ENCODE assay signal across 9 cellular contexts in the genomic region with DNA sequence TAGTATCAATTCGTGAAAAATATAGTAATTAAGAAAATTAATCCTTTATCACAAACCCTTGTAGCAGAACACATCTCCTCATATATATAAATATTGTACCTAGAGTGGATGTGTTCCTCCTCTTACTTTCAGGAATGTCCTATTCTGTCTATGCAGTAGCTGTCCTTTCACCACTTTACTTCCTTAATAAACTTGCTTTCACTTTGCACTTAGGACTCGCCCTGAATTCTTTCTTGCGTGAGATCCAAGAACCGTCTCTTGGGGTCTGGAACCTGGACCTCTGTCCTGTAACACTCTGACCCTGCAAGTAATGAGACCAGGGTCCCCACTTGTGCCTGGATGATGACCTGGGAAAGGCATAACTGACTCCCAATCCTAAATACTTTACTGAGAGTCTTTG.
A peak's percentile ranks its signal among the peaks of the same experiment; 100 is the strongest.
DNase-seq lines count a peak whose midpoint lies in the region; ATAC-seq, FAIRE-seq and TF ChIP-seq lines count a peak whose summit lies in the region.
"Had no signal": no experiment of that assay in that cellular context is flagged by ENCODE, and none has a peak within 500 bp of the region (broad histone marks: within the 10 kb centered on the region; RNA-seq: fewer than 3 reads in every experiment).

No MANE protein-coding gene starts in this region.

- H3K27ac Mint-ChIP-seq in HFFc6 (peak overlapping the region; percentile 17; the same call in 1 of the 2 replicates), astrocyte (ENCODE audit: unreplicated experiment) (no peak overlapping the region)
- H3K27ac Mint-ChIP-seq in activated CD8-positive, alpha-beta T cell treated with anti-CD3 and anti-CD28 coated beads, Interleukin-2, amount 10 ng/mL, durations not matched to agents 7 days and 5 days: no peak overlapping the region
- H3K27ac Mint-ChIP-seq: activated CD8-positive, alpha-beta memory T cell treated with anti-CD3 and anti-CD28 coated beads, Interleukin-2, amount 10 ng/mL, durations not matched to agents 7 days and 5 days had no signal

- DNase-seq in HFFc6 (no peak), astrocyte (ENCODE audit: low read depth) (no peak), kidney (no peak), gastrocnemius medialis (no peak), NCI-H82 (lab: John Stamatoyannopoulos, UW) (no peak), SK-N-SH (no peak)
- DNase-seq in activated CD8-positive, alpha-beta T cell treated with anti-CD3 and anti-CD28 coated beads, Interleukin-2, amount 10 ng/mL, durations not matched to agents 7 days and 5 days: no peak
- no peak for DNase-seq in activated effector memory CD4-positive, alpha-beta T cell treated with anti-CD3 and anti-CD28 coated beads, Interleukin-2, amount 50 U/mL, for 16 hours
- DNase-seq: activated CD8-positive, alpha-beta memory T cell treated with anti-CD3 and anti-CD28 coated beads, Interleukin-2, amount 10 ng/mL, durations not matched to agents 7 days and 5 days had no signal

- peaks cover 3% of the 10 kb centered on the region for H3K4me1 ChIP-seq in astrocyte (ENCODE audit: insufficient read depth, low read length)
- peaks cover 0 to 10% of the 10 kb centered on the region in 2 donors for H3K4me1 ChIP-seq in kidney (ENCODE audit: control insufficient read depth in 1 of 2, insufficient read depth in 1 of 2, low read depth in 1 of 2, low read length in 2 of 2)
- H3K4me1 ChIP-seq in gastrocnemius medialis: peaks cover 16 to 42% of the 10 kb centered on the region in 2 donors
- H3K4me1 ChIP-seq in SK-N-SH (ENCODE audit: control insufficient read depth in 1 of 2, insufficient read depth in 2 of 2, low read depth in 1 of 2, low read length in 1 of 2): peaks cover 7 to 24% of the 10 kb centered on the region in 2 experiments; a peak in 3 of 4 replicates

- TF ChIP-seq CTCF in HFFc6 (IDR thresholded peaks at IDR 0.05) (no peak), astrocyte (IDR thresholded peaks at IDR 0.05; ENCODE audit: insufficient read depth, low read depth, low read length) (no peak), kidney (IDR thresholded peaks at IDR 0.05; ENCODE audit: borderline replicate concordance, extremely low read depth, insufficient read depth) (no peak), gastrocnemius medialis (IDR thresholded peaks at IDR 0.05 in 4 of 5, conservative IDR thresholded peaks at IDR 0.05 in 1 of 5) (no peak), SK-N-SH (IDR thresholded peaks at IDR 0.05) (no peak)

- peaks cover 2% of the 10 kb centered on the region for H3K27me3 Mint-ChIP-seq in HFFc6 (ENCODE audit: insufficient read depth)
- H3K27me3 Mint-ChIP-seq in astrocyte (ENCODE audit: low read depth, unreplicated experiment): no peaks in the 10 kb centered on the region
- no peaks in the 10 kb centered on the region for H3K27me3 Mint-ChIP-seq in activated CD8-positive, alpha-beta T cell treated with anti-CD3 and anti-CD28 coated beads, Interleukin-2, amount 10 ng/mL, durations not matched to agents 7 days and 5 days (ENCODE audit: low read depth)
- H3K27me3 Mint-ChIP-seq: activated CD8-positive, alpha-beta memory T cell treated with anti-CD3 and anti-CD28 coated beads, Interleukin-2, amount 10 ng/mL, durations not matched to agents 7 days and 5 days had no signal

- CTCF ChIA-PET in SK-N-SH (lab: Yijun Ruan, JAX): no interaction called here
- CTCF ChIA-PET in activated CD8-positive, alpha-beta T cell treated with anti-CD3 and anti-CD28 coated beads, Interleukin-2, amount 10 ng/mL, durations not matched to agents 7 days and 5 days (lab: Charles Lee): interaction anchor here (0.9 to 1.2 kb wide), 2 partner anchors 10 to 133 kb away, joined by 3 read pairs; no protein-coding TSS in a partner anchor

- no peak for TF ChIP-seq POLR2A in gastrocnemius medialis (IDR thresholded peaks at IDR 0.05)

- H3K27ac ChIP-seq in astrocyte (ENCODE audit: low read depth, low read length) (no peak overlapping the region), kidney (ENCODE audit: low read depth in 2 of 2, low read length in 2 of 2) (no peak overlapping the region), gastrocnemius medialis (peak overlapping the region; percentile 1 to 22 (median 13)), SK-N-SH (ENCODE audit: low read depth in 2 of 2, low read length in 1 of 2) (no peak overlapping the region)

- H3F3A ChIP-seq in SK-N-SH (replicated peaks; ENCODE audit: insufficient read depth): no peaks in the 10 kb centered on the region

- peaks cover 9% of the 10 kb centered on the region for H3K79me2 ChIP-seq in astrocyte (ENCODE audit: insufficient read depth, low read length)
- H3K79me2 ChIP-seq in SK-N-SH (ENCODE audit: insufficient read depth): peaks cover 22% of the 10 kb centered on the region

- H3K4me3 ChIP-seq in astrocyte (ENCODE audit: insufficient read depth, low read depth, low read length): no peak overlapping the region
- H3K4me3 ChIP-seq in kidney (ENCODE audit: low read length in 2 of 2): peak overlapping the region; percentile 54 to 55
- H3K4me3 ChIP-seq in gastrocnemius medialis: peak overlapping the region in 3 of 4 donors; percentile 13 to 29 (median 22)
- H3K4me3 ChIP-seq in SK-N-SH (ENCODE audit: low read depth in 2 of 2, low read length in 1 of 2): no peak overlapping the region

- H3K4me2 ChIP-seq in astrocyte (ENCODE audit: low read length) (peak overlapping the region; percentile 19), SK-N-SH (no peak overlapping the region)

- FAIRE-seq in astrocyte (lab: Jason Lieb, UNC): no peak
- FAIRE-seq in kidney (lab: Jason Lieb, UNC): peak; percentile 76

- no peaks in the 10 kb centered on the region for H3K27me3 ChIP-seq in astrocyte (ENCODE audit: insufficient read depth, low read length)
- no peaks in the 10 kb centered on the region for H3K27me3 ChIP-seq in gastrocnemius medialis
- no peaks in the 10 kb centered on the region for H3K27me3 ChIP-seq in SK-N-SH (ENCODE audit: insufficient read depth)

- no peaks in the 10 kb centered on the region for H3K9me2 ChIP-seq in SK-N-SH

- H3K4me1 Mint-ChIP-seq in HFFc6 (ENCODE audit: low read depth): peaks cover 31% of the 10 kb centered on the region
- H3K4me1 Mint-ChIP-seq in astrocyte (ENCODE audit: low read depth, unreplicated experiment): peaks cover 34% of the 10 kb centered on the region
- peaks cover 26% of the 10 kb centered on the region for H3K4me1 Mint-ChIP-seq in activated CD8-positive, alpha-beta T cell treated with anti-CD3 and anti-CD28 coated beads, Interleukin-2, amount 10 ng/mL, durations not matched to agents 7 days and 5 days (ENCODE audit: low read depth)

- H2AFZ ChIP-seq in astrocyte (ENCODE audit: low read depth, low read length) (no peak overlapping the region), SK-N-SH (ENCODE audit: low read depth) (no peak overlapping the region)

- TF ChIP-seq RAD21 in SK-N-SH (IDR thresholded peaks at IDR 0.05; ENCODE audit: low read length): no peak

- in situ Hi-C loops in gastrocnemius medialis (cut with MboI; ENCODE audit: low sequenced_read_pairs in 4 of 4): no loop called here

- no peak for TF ChIP-seq EP300 in SK-N-SH (IDR thresholded peaks at IDR 0.05; ENCODE audit: borderline replicate concordance in 1 of 2, low read depth in 1 of 2, low read length in 1 of 2)

- no peaks in the 10 kb centered on the region for H3K9me3 Mint-ChIP-seq in HFFc6
- peaks cover under 1% of the 10 kb centered on the region for H3K9me3 Mint-ChIP-seq in astrocyte (ENCODE audit: unreplicated experiment)
- H3K9me3 Mint-ChIP-seq in activated CD8-positive, alpha-beta T cell treated with anti-CD3 and anti-CD28 coated beads, Interleukin-2, amount 10 ng/mL, durations not matched to agents 7 days and 5 days (ENCODE audit: insufficient read depth): no peaks in the 10 kb centered on the region

- H3K4me3 Mint-ChIP-seq in HFFc6 (peak overlapping the region; percentile 58), astrocyte (ENCODE audit: unreplicated experiment) (no peak overlapping the region)
- no peak overlapping the region for H3K4me3 Mint-ChIP-seq in activated CD8-positive, alpha-beta T cell treated with anti-CD3 and anti-CD28 coated beads, Interleukin-2, amount 10 ng/mL, durations not matched to agents 7 days and 5 days
- H3K4me3 Mint-ChIP-seq: activated CD8-positive, alpha-beta memory T cell treated with anti-CD3 and anti-CD28 coated beads, Interleukin-2, amount 10 ng/mL, durations not matched to agents 7 days and 5 days had no signal

- H4K20me1 ChIP-seq in astrocyte (ENCODE audit: insufficient read depth, low read length): peaks cover 70% of the 10 kb centered on the region
- no peaks in the 10 kb centered on the region for H4K20me1 ChIP-seq in SK-N-SH (ENCODE audit: insufficient read depth)

- POLR2A ChIA-PET in SK-N-SH (lab: Yijun Ruan, JAX): no interaction called here
- POLR2A ChIA-PET in activated CD8-positive, alpha-beta T cell treated with anti-CD3 and anti-CD28 coated beads, Interleukin-2, amount 10 ng/mL, durations not matched to agents 7 days and 5 days (lab: Charles Lee): no interaction called here

- H3K9me3 ChIP-seq in astrocyte (ENCODE audit: insufficient read depth, low read depth, low read length): no peaks in the 10 kb centered on the region
- no peaks in the 10 kb centered on the region for H3K9me3 ChIP-seq in kidney (ENCODE audit: control insufficient read depth in 1 of 2, low read length in 2 of 2)
- H3K9me3 ChIP-seq in gastrocnemius medialis: no peaks in the 10 kb centered on the region
- H3K9me3 ChIP-seq in SK-N-SH: no peaks in the 10 kb centered on the region

- no peaks in the 10 kb centered on the region for H3K36me3 Mint-ChIP-seq in HFFc6 (ENCODE audit: low read depth)
- H3K36me3 Mint-ChIP-seq in astrocyte (ENCODE audit: low read depth, unreplicated experiment): peaks cover 3% of the 10 kb centered on the region
- peaks cover 2% of the 10 kb centered on the region for H3K36me3 Mint-ChIP-seq in activated CD8-positive, alpha-beta T cell treated with anti-CD3 and anti-CD28 coated beads, Interleukin-2, amount 10 ng/mL, durations not matched to agents 7 days and 5 days (ENCODE audit: low read depth)

- no peak for ATAC-seq in gastrocnemius medialis
- ATAC-seq in activated CD8-positive, alpha-beta T cell treated with anti-CD3 and anti-CD28 coated beads, Interleukin-2, amount 10 ng/mL, durations not matched to agents 7 days and 5 days: no peak
- ATAC-seq: activated CD8-positive, alpha-beta memory T cell treated with anti-CD3 and anti-CD28 coated beads, Interleukin-2, amount 10 ng/mL, durations not matched to agents 7 days and 5 days had no signal

- intact Hi-C loops in kidney (cut with DNase I): no loop called here
- intact Hi-C loops in gastrocnemius medialis (cut with DNase I; ENCODE audit: low total_unique reads): no loop called here

- H3K9ac ChIP-seq in astrocyte (ENCODE audit: low read length) (no peak overlapping the region), kidney (ENCODE audit: low read length in 2 of 2) (peak overlapping the region in 1 of 2 donors; percentile 53), SK-N-SH (no peak overlapping the region)

- WGBS in SK-N-SH (ENCODE audit: low lambda C conversion rate): 81% methylated on average over 4 of the region's 4 CpGs

- H3K36me3 ChIP-seq in astrocyte (ENCODE audit: insufficient read depth, low read length) (no peaks in the 10 kb centered on the region), kidney (ENCODE audit: control insufficient read depth in 1 of 2, insufficient read depth in 2 of 2, low read length in 2 of 2) (no peaks in the 10 kb centered on the region), gastrocnemius medialis (no peaks in the 10 kb centered on the region), SK-N-SH (replicated peaks in 1 of 2; ENCODE audit: control insufficient read depth in 1 of 2, insufficient read depth in 2 of 2, low read length in 1 of 2) (peaks cover 0 to 3% of the 10 kb centered on the region in 2 experiments)

Comparison
In these comparisons a context has a peak if more than half of its experiments do, and no peak if none do; other contexts are left out.
1. H3K27ac ChIP-seq: peak in gastrocnemius medialis (4 of 4); none in astrocyte (single experiment), kidney (0 of 2) and SK-N-SH (0 of 2).
2. H3K4me3 ChIP-seq: peak in kidney (2 of 2) and gastrocnemius medialis (3 of 4); none in astrocyte (single experiment) and SK-N-SH (0 of 2).